26 cellular contexts compared by ENCODE assay signal in genomic region chr7:140334341-140335057, GRCh38.
DNase-seq lines count a peak whose midpoint lies in the region; ATAC-seq, FAIRE-seq and TF ChIP-seq lines count a peak whose summit lies in the region.
"Had no signal": no experiment of that assay in that cellular context is flagged by ENCODE, and none has a peak within 500 bp of the region (broad histone marks: within the 10 kb centered on the region; RNA-seq: fewer than 3 reads in every experiment).

No MANE protein-coding gene starts in this region.

- H3K4me1 ChIP-seq in endothelial cell of umbilical vein (ENCODE audit: control insufficient read depth, extremely low read depth, insufficient read depth, low read length): peaks cover 3% of the 10 kb centered on the region
- H3K4me1 ChIP-seq in keratinocyte (ENCODE audit: control insufficient read depth, extremely low read depth, insufficient read depth, low read length): no peaks in the 10 kb centered on the region
- H3K4me1 ChIP-seq: body of pancreas, neural progenitor cell had no signal

- H3K9me3 ChIP-seq in endothelial cell of umbilical vein (replicated peaks; ENCODE audit: control insufficient read depth, insufficient read depth, low read length) (no peaks in the 10 kb centered on the region), keratinocyte (ENCODE audit: control insufficient read depth, low read depth, low read length) (no peaks in the 10 kb centered on the region)
- H3K9me3 ChIP-seq: body of pancreas, SK-N-SH, thyroid gland had no signal

- POLR2A ChIA-PET in endothelial cell of umbilical vein (lab: Charles Lee): no interaction called here

- H3K4me3 ChIP-seq in endothelial cell of umbilical vein (replicated peaks in 1 of 3; ENCODE audit: insufficient read depth in 1 of 3, low read depth in 1 of 3, low read length in 3 of 3) (no peak overlapping the region), keratinocyte (ENCODE audit: control insufficient read depth in 2 of 3, extremely low read depth in 1 of 3, insufficient read depth in 2 of 3, low read depth in 1 of 3, low read length in 3 of 3) (no peak overlapping the region)
- H3K4me3 ChIP-seq: body of pancreas, coronary artery, neural progenitor cell, thyroid gland had no signal

- no peaks in the 10 kb centered on the region for H3K9me3 Mint-ChIP-seq in activated naive CD8-positive, alpha-beta T cell treated with anti-CD3 and anti-CD28 coated beads, Interleukin-2, amount 50 U/mL, for 24 hours
- H3K9me3 Mint-ChIP-seq in activated naive CD8-positive, alpha-beta T cell treated with anti-CD3 and anti-CD28 coated beads for 36 hours: no peaks in the 10 kb centered on the region
- H3K9me3 Mint-ChIP-seq: activated naive CD8-positive, alpha-beta T cell treated with anti-CD3 and anti-CD28 coated beads, Interleukin-2, amount 10 ng/mL, durations not matched to agents 7 days and 5 days; neural progenitor cell; stimulated activated memory B cell treated with anti-CD40 and anti-IgM and Interleukin-4, amounts not matched to agents 10 μg/mL and 1 μg/mL and 100 μg/mL, for 72 hours; WTC11 had no signal

- H3K27me3 Mint-ChIP-seq in activated naive CD8-positive, alpha-beta T cell treated with anti-CD3 and anti-CD28 coated beads, Interleukin-2, amount 50 U/mL, for 24 hours: no peaks in the 10 kb centered on the region
- H3K27me3 Mint-ChIP-seq in activated naive CD8-positive, alpha-beta T cell treated with anti-CD3 and anti-CD28 coated beads for 36 hours: no peaks in the 10 kb centered on the region
- H3K27me3 Mint-ChIP-seq: activated naive CD8-positive, alpha-beta T cell treated with anti-CD3 and anti-CD28 coated beads, Interleukin-2, amount 10 ng/mL, durations not matched to agents 7 days and 5 days; stimulated activated memory B cell treated with anti-CD40 and anti-IgM and Interleukin-4, amounts not matched to agents 10 μg/mL and 1 μg/mL and 100 μg/mL, for 72 hours had no signal

- TF ChIP-seq CTCF in endothelial cell of umbilical vein (IDR thresholded peaks at IDR 0.05; ENCODE audit: extremely low read depth in 1 of 2, insufficient read depth in 1 of 2, low read depth in 1 of 2, low read length in 2 of 2) (no peak), keratinocyte (optimal IDR thresholded peaks at IDR 0.05 in 1 of 3, IDR thresholded peaks at IDR 0.05 in 1 of 3, conservative IDR thresholded peaks at IDR 0.05 in 1 of 3; ENCODE audit: extremely low read depth in 1 of 3, insufficient read depth in 2 of 3, low read length in 3 of 3) (no peak)

- H3K4me1 Mint-ChIP-seq in activated naive CD8-positive, alpha-beta T cell treated with anti-CD3 and anti-CD28 coated beads, Interleukin-2, amount 50 U/mL, for 24 hours: no peaks in the 10 kb centered on the region
- no peaks in the 10 kb centered on the region for H3K4me1 Mint-ChIP-seq in activated naive CD8-positive, alpha-beta T cell treated with anti-CD3 and anti-CD28 coated beads for 36 hours
- H3K4me1 Mint-ChIP-seq: activated naive CD8-positive, alpha-beta T cell treated with anti-CD3 and anti-CD28 coated beads, Interleukin-2, amount 10 ng/mL, durations not matched to agents 7 days and 5 days; stimulated activated memory B cell treated with anti-CD40 and anti-IgM and Interleukin-4, amounts not matched to agents 10 μg/mL and 1 μg/mL and 100 μg/mL, for 72 hours; WTC11 had no signal

- H3K36me3 ChIP-seq in endothelial cell of umbilical vein (ENCODE audit: control insufficient read depth in 2 of 2, extremely low read depth in 1 of 2, insufficient read depth in 2 of 2, low read length in 2 of 2) (peaks cover 0 to 4% of the 10 kb centered on the region in 2 experiments), keratinocyte (ENCODE audit: control insufficient read depth in 2 of 2, extremely low read depth in 1 of 2, insufficient read depth in 2 of 2, low read length in 2 of 2) (peaks cover 12% of the 10 kb centered on the region in 2 experiments)

- CTCF ChIA-PET in endothelial cell of umbilical vein (lab: Charles Lee): interaction anchor here (1.8 kb wide), 1 partner anchor 10 kb away, joined by 3 read pairs; no protein-coding TSS in a partner anchor

- H3K27ac ChIP-seq in endothelial cell of umbilical vein (ENCODE audit: insufficient read depth, low read depth, low read length) (no peak overlapping the region), keratinocyte (ENCODE audit: control insufficient read depth, insufficient read depth, low read length) (no peak overlapping the region), temporal lobe (ENCODE audit: low read depth, low read length) (peak overlapping the region; percentile 78)
- H3K27ac ChIP-seq: 22Rv1, body of pancreas, coronary artery, neural progenitor cell, thyroid gland had no signal

- TSS peak; percentile 20 for BruUV-seq in endothelial cell of umbilical vein (replicated peaks; lab: Mats Ljungman, UMichigan)

- ATAC-seq in activated naive CD8-positive, alpha-beta T cell treated with anti-CD3 and anti-CD28 coated beads, Interleukin-2, amount 50 U/mL, for 24 hours: no peak
- ATAC-seq in GM19463 (IDR thresholded peaks at IDR 0.05; ENCODE audit: unreplicated experiment): no peak
- no peak for ATAC-seq in GM19351 (IDR thresholded peaks at IDR 0.05; ENCODE audit: unreplicated experiment)
- ATAC-seq: body of pancreas; left lobe of liver; stimulated activated memory B cell treated with anti-CD40 and anti-IgM and Interleukin-4, amounts not matched to agents 10 μg/mL and 1 μg/mL and 100 μg/mL, for 72 hours; WTC11 had no signal

- H3K9me1 ChIP-seq in endothelial cell of umbilical vein (replicated peaks; ENCODE audit: control insufficient read depth, extremely low read depth, insufficient read depth, low read length) (no peaks in the 10 kb centered on the region), keratinocyte (ENCODE audit: control insufficient read depth, extremely low read depth, insufficient read depth, low read length) (no peaks in the 10 kb centered on the region)

- peak overlapping the region; percentile 14 for H3K27ac Mint-ChIP-seq in activated naive CD8-positive, alpha-beta T cell treated with anti-CD3 and anti-CD28 coated beads, Interleukin-2, amount 50 U/mL, for 24 hours
- no peak overlapping the region for H3K27ac Mint-ChIP-seq in activated naive CD8-positive, alpha-beta T cell treated with anti-CD3 and anti-CD28 coated beads for 36 hours
- H3K27ac Mint-ChIP-seq: activated naive CD8-positive, alpha-beta T cell treated with anti-CD3 and anti-CD28 coated beads, Interleukin-2, amount 10 ng/mL, durations not matched to agents 7 days and 5 days; neural progenitor cell; stimulated activated memory B cell treated with anti-CD40 and anti-IgM and Interleukin-4, amounts not matched to agents 10 μg/mL and 1 μg/mL and 100 μg/mL, for 72 hours; WTC11 had no signal

- no peak for DNase-seq in activated naive CD8-positive, alpha-beta T cell treated with anti-CD3 and anti-CD28 coated beads, Interleukin-2, amount 50 U/mL, for 24 hours
- DNase-seq in activated naive CD8-positive, alpha-beta T cell treated with anti-CD3 and anti-CD28 coated beads for 36 hours: no peak
- DNase-seq in endothelial cell of umbilical vein (ENCODE audit: low read depth, low spot score) (no peak), keratinocyte (ENCODE audit: low read depth, low spot score) (no peak), HUDEP-2 (lab: John Stamatoyannopoulos, UW; ENCODE audit: unreplicated experiment in 76 of 76) (no peak)
- DNase-seq: activated CD4-positive, alpha-beta T cell treated with anti-CD3 and anti-CD28 coated beads, Interleukin-2, amount 50 U/mL, for 48 hours; activated CD8-positive, alpha-beta memory T cell treated with anti-CD3 and anti-CD28 coated beads, Interleukin-2, amount 50 U/mL, for 48 hours; activated naive CD8-positive, alpha-beta T cell treated with anti-CD3 and anti-CD28 coated beads, Interleukin-2, amount 10 ng/mL, durations not matched to agents 7 days and 5 days; body of pancreas; NCI-H1092; NCI-H2029; NCI-H446; SK-N-SH; small intestine; stimulated activated CD4-positive, alpha-beta T cell treated with anti-CD3 and anti-CD28 coated beads, Interleukin-2, amount 100 ng/mL, for 24 hours; thyroid gland had no signal

- H3K4me2 ChIP-seq in endothelial cell of umbilical vein (ENCODE audit: insufficient read depth, low read length) (no peak overlapping the region), keratinocyte (ENCODE audit: control insufficient read depth, extremely low read depth, insufficient read depth, low read depth, low read length) (no peak overlapping the region)
- H3K4me2 ChIP-seq: neural progenitor cell, SK-N-SH had no signal

- H4K20me1 ChIP-seq in endothelial cell of umbilical vein (replicated peaks; ENCODE audit: control insufficient read depth, extremely low read depth, insufficient read depth, low read length) (no peaks in the 10 kb centered on the region), keratinocyte (ENCODE audit: control insufficient read depth, extremely low read depth, insufficient read depth, low read length) (no peaks in the 10 kb centered on the region)

- FAIRE-seq in endothelial cell of umbilical vein (lab: Jason Lieb, UNC) (no peak), keratinocyte (lab: Jason Lieb, UNC) (peak; percentile 44)
- FAIRE-seq: endometrium, small intestine had no signal

- H3K27me3 ChIP-seq in endothelial cell of umbilical vein (ENCODE audit: control insufficient read depth in 2 of 2, insufficient read depth in 2 of 2, low read length in 2 of 2): no peaks in the 10 kb centered on the region
- no peaks in the 10 kb centered on the region for H3K27me3 ChIP-seq in keratinocyte (ENCODE audit: control insufficient read depth, extremely low read depth, insufficient read depth, low read length)
- H3K27me3 ChIP-seq: body of pancreas, neural progenitor cell, thyroid gland had no signal

- dilution Hi-C loops in endothelial cell of umbilical vein (cut with MboI; ENCODE audit: extremely low pct_ligation_motif_present, low sequenced_read_pairs) (no loop called here), keratinocyte (cut with MboI; ENCODE audit: extremely low pct_ligation_motif_present, low sequenced_read_pairs) (no loop called here)

- no peak overlapping the region for H3K4me3 Mint-ChIP-seq in activated naive CD8-positive, alpha-beta T cell treated with anti-CD3 and anti-CD28 coated beads, Interleukin-2, amount 50 U/mL, for 24 hours
- H3K4me3 Mint-ChIP-seq in activated naive CD8-positive, alpha-beta T cell treated with anti-CD3 and anti-CD28 coated beads for 36 hours: no peak overlapping the region
- H3K4me3 Mint-ChIP-seq: activated naive CD8-positive, alpha-beta T cell treated with anti-CD3 and anti-CD28 coated beads, Interleukin-2, amount 10 ng/mL, durations not matched to agents 7 days and 5 days; neural progenitor cell; stimulated activated memory B cell treated with anti-CD40 and anti-IgM and Interleukin-4, amounts not matched to agents 10 μg/mL and 1 μg/mL and 100 μg/mL, for 72 hours; WTC11 had no signal

- H3K79me2 ChIP-seq in endothelial cell of umbilical vein (ENCODE audit: control insufficient read depth, insufficient read depth, low read length) (no peaks in the 10 kb centered on the region), keratinocyte (ENCODE audit: control insufficient read depth, insufficient read depth, low read length) (no peaks in the 10 kb centered on the region)

- H3K9ac ChIP-seq in endothelial cell of umbilical vein (replicated peaks; ENCODE audit: extremely low read depth, insufficient read depth, low read length) (no peak overlapping the region), keratinocyte (ENCODE audit: control insufficient read depth, extremely low read depth, insufficient read depth, low read length) (no peak overlapping the region)
- H3K9ac ChIP-seq: neural progenitor cell, SK-N-SH had no signal

- no peak overlapping the region for H2AFZ ChIP-seq in endothelial cell of umbilical vein (ENCODE audit: low read depth, low read length)
- H2AFZ ChIP-seq in keratinocyte (ENCODE audit: control insufficient read depth, low read length): no peak overlapping the region
- H2AFZ ChIP-seq: neural progenitor cell had no signal

- peaks cover 27% of the 10 kb centered on the region for H3K36me3 Mint-ChIP-seq in activated naive CD8-positive, alpha-beta T cell treated with anti-CD3 and anti-CD28 coated beads, Interleukin-2, amount 50 U/mL, for 24 hours (ENCODE audit: low read depth)
- H3K36me3 Mint-ChIP-seq in activated naive CD8-positive, alpha-beta T cell treated with anti-CD3 and anti-CD28 coated beads for 36 hours: peaks cover 7% of the 10 kb centered on the region

- TF ChIP-seq POLR2A in endothelial cell of umbilical vein (IDR thresholded peaks at IDR 0.05; ENCODE audit: low read depth, low read length): no peak

- intact Hi-C loops in endothelial cell of umbilical vein (cut with micrococcal nuclease): no loop called here
